ENCODE assay signal across 27 cellular contexts in the genomic region with DNA sequence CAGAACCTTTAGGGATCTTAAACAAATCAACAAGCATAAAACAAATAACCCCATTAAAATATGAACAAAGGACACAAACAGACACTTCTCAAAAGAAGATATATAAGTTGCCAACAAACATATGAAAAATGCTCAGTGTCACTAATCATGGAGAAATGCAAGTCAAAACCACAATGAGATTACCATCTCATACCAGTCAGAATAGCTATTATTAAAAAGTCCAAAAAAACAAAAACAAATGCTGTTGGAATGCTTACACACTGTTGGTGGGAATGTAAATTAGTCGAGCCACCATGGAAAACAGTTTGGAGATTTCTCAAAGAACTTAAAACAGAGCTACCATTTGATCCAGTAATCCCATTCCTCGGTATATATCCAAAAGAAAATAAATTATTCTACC.
DNase-seq lines count a peak whose midpoint lies in the region; ATAC-seq and TF ChIP-seq lines count a peak whose summit lies in the region.
"Had no signal": no experiment of that assay in that cellular context is flagged by ENCODE, and none has a peak within 500 bp of the region (broad histone marks: within the 10 kb centered on the region; RNA-seq: fewer than 3 reads in every experiment).

No MANE protein-coding gene starts in this region.

- H3K9me3 Mint-ChIP-seq in type B pancreatic cell, result peaks cover 6% of the 10 kb centered on the region
- peaks cover 6% of the 10 kb centered on the region for H3K9me3 Mint-ChIP-seq in CD8-positive, alpha-beta T cell

- no peak overlapping the region for H3K4me2 ChIP-seq in OCI-LY7 (ENCODE audit: low read length)

- no peak overlapping the region for H2AFZ ChIP-seq in OCI-LY7 (ENCODE audit: low read length)

- intact Hi-C loops in OCI-LY7 (cut with micrococcal nuclease; ENCODE audit: unreplicated experiment), result no loop called here
- intact Hi-C loops in CD8-positive, alpha-beta T cell (cut with DNase I, micrococcal nuclease), result no loop called here
- intact Hi-C loops in left colon (cut with DNase I, micrococcal nuclease), result no loop called here

- H3K27me3 ChIP-seq in CD8-positive, alpha-beta T cell (ENCODE audit: insufficient read depth, low read length), result no peaks in the 10 kb centered on the region

- CTCF ChIA-PET in OCI-LY7 (lab: Charles Lee; ENCODE audit: unreplicated experiment), result no interaction called here
- CTCF ChIA-PET in CD8-positive, alpha-beta T cell (lab: Charles Lee), result no interaction called here

- H3K4me1 ChIP-seq in OCI-LY7 (ENCODE audit: insufficient read depth, low read length, poor library complexity, severe bottlenecking), result no peaks in the 10 kb centered on the region
- H3K4me1 ChIP-seq in CD8-positive, alpha-beta T cell (ENCODE audit: insufficient read depth, low read length), result no peaks in the 10 kb centered on the region

- no peaks in the 10 kb centered on the region for H3K36me3 Mint-ChIP-seq in type B pancreatic cell
- H3K36me3 Mint-ChIP-seq in CD8-positive, alpha-beta T cell, result no peaks in the 10 kb centered on the region
- H3K36me3 Mint-ChIP-seq: CD14-positive monocyte had no signal

- no TSS peak for BruUV-seq in OCI-LY7 (replicated peaks; lab: Mats Ljungman, UMichigan)

- no peaks in the 10 kb centered on the region for H4K20me1 ChIP-seq in OCI-LY7 (ENCODE audit: insufficient read depth, low read length)

- no peaks in the 10 kb centered on the region for H3K36me3 ChIP-seq in OCI-LY7 (ENCODE audit: insufficient read depth, low read length)
- H3K36me3 ChIP-seq in CD8-positive, alpha-beta T cell (ENCODE audit: insufficient read depth, low read length), result no peaks in the 10 kb centered on the region

- peaks cover 1% of the 10 kb centered on the region for H3K4me1 Mint-ChIP-seq in type B pancreatic cell (ENCODE audit: unreplicated experiment)
- no peaks in the 10 kb centered on the region for H3K4me1 Mint-ChIP-seq in CD8-positive, alpha-beta T cell (ENCODE audit: low read depth)
- H3K4me1 Mint-ChIP-seq: B cell, CD14-positive monocyte, H9 had no signal

- H3K27ac Mint-ChIP-seq in type B pancreatic cell, result no peak overlapping the region
- no peak overlapping the region for H3K27ac Mint-ChIP-seq in CD8-positive, alpha-beta T cell
- H3K27ac Mint-ChIP-seq: B cell; CD14-positive monocyte; H9; T-helper 1 cell treated with Interleukin-12 subunit alpha and Interleukin-12 subunit beta and Interleukin-4 antibody, amounts not matched to agents 30 μg/mL and 1 μg/mL, for 36 hours had no signal

- ATAC-seq in CD8-positive, alpha-beta T cell, result no peak
- no peak for ATAC-seq in left colon
- ATAC-seq: Panc1 had no signal

- no peaks in the 10 kb centered on the region for H3K9me3 ChIP-seq in OCI-LY7 (ENCODE audit: low read length)
- no peaks in the 10 kb centered on the region for H3K9me3 ChIP-seq in CD8-positive, alpha-beta T cell (ENCODE audit: low read length)

- H3K4me3 ChIP-seq in AG10803 (ENCODE audit: low read length) (no peak overlapping the region), fibroblast of villous mesenchyme (ENCODE audit: low read depth, low read length) (no peak overlapping the region), OCI-LY7 (ENCODE audit: low read depth, low read length, poor library complexity, severe bottlenecking) (no peak overlapping the region)
- no peak overlapping the region for H3K4me3 ChIP-seq in CD8-positive, alpha-beta T cell (ENCODE audit: low read depth, low read length)

- no peak overlapping the region for H3K4me3 Mint-ChIP-seq in type B pancreatic cell
- H3K4me3 Mint-ChIP-seq in CD8-positive, alpha-beta T cell, result no peak overlapping the region
- H3K4me3 Mint-ChIP-seq: B cell; CD14-positive monocyte; H9; T-helper 1 cell treated with Interleukin-12 subunit alpha and Interleukin-12 subunit beta and Interleukin-4 antibody, amounts not matched to agents 30 μg/mL and 1 μg/mL, for 36 hours had no signal

- no peaks in the 10 kb centered on the region for H3K9me2 ChIP-seq in OCI-LY7 (ENCODE audit: insufficient read depth, low read length)

- H3K79me2 ChIP-seq in OCI-LY7 (ENCODE audit: insufficient read depth, low read depth, low read length), result no peaks in the 10 kb centered on the region

- POLR2A ChIA-PET in OCI-LY7 (lab: Charles Lee), result interaction anchor here (1.0 kb wide), 1 partner anchor 15 kb away, joined by 3 read pairs; no protein-coding TSS in a partner anchor
- POLR2A ChIA-PET in CD8-positive, alpha-beta T cell (lab: Charles Lee), result no interaction called here

- no peaks in the 10 kb centered on the region for H3K27me3 Mint-ChIP-seq in type B pancreatic cell
- H3K27me3 Mint-ChIP-seq in CD8-positive, alpha-beta T cell (ENCODE audit: low read depth), result no peaks in the 10 kb centered on the region
- H3K27me3 Mint-ChIP-seq: B cell had no signal

- H3K27ac ChIP-seq in OCI-LY7 (ENCODE audit: low read depth, low read length, poor library complexity, severe bottlenecking), result no peak overlapping the region
- no peak overlapping the region for H3K27ac ChIP-seq in CD8-positive, alpha-beta T cell (ENCODE audit: low read depth, low read length)
- H3K27ac ChIP-seq: RWPE1 had no signal

- TF ChIP-seq CTCF in AG10803 (conservative IDR thresholded peaks at IDR 0.05; ENCODE audit: low read length) (no peak), fibroblast of villous mesenchyme (IDR thresholded peaks at IDR 0.05; ENCODE audit: insufficient read depth, low read depth, low read length) (no peak), OCI-LY7 (conservative IDR thresholded peaks at IDR 0.05; ENCODE audit: low read length) (no peak), type B pancreatic cell (conservative IDR thresholded peaks at IDR 0.05) (no peak)
- no peak for TF ChIP-seq CTCF in CD8-positive, alpha-beta T cell (IDR thresholded peaks at IDR 0.05)

- DNase-seq in AG10803 (ENCODE audit: low read depth), result peak; percentile 48
- peak; percentile 51 for DNase-seq in GM04503 (ENCODE audit: low read depth)
- peak; percentile 36 for DNase-seq in M059J (ENCODE audit: low read depth)
- peak; percentile 65 for DNase-seq in fibroblast of villous mesenchyme (ENCODE audit: low read depth)
- no peak for DNase-seq in OCI-LY7 (ENCODE audit: low spot score)
- no peak for DNase-seq in type B pancreatic cell (ENCODE audit: extremely low spot score, unreplicated experiment)
- no peak for DNase-seq in CD8-positive, alpha-beta T cell
- no peak for DNase-seq in left colon
- DNase-seq: Calu3, GDM1, H9, KBM-7, MM.1S, NCI-H1417 treated with DMSO at 0.1 percent for 48 hours, NCI-H1694 treated with DMSO at 0.1 percent for 48 hours, NCI-H2081, NCI-H2171, NCI-H226, NCI-H510A, NCI-H69, SHP77 treated with DMSO at 0.1 percent for 48 hours, SW 1271 had no signal

Comparison
In these comparisons a context has a peak if more than half of its experiments do, and no peak if none do; other contexts are left out.
1. DNase-seq: peak in AG10803 (single experiment), GM04503 (single experiment), M059J (single experiment) and fibroblast of villous mesenchyme (single experiment); none in OCI-LY7 (single experiment), type B pancreatic cell (single experiment), CD8-positive, alpha-beta T cell (0 of 7) and left colon (0 of 2).